In the genomic region with DNA sequence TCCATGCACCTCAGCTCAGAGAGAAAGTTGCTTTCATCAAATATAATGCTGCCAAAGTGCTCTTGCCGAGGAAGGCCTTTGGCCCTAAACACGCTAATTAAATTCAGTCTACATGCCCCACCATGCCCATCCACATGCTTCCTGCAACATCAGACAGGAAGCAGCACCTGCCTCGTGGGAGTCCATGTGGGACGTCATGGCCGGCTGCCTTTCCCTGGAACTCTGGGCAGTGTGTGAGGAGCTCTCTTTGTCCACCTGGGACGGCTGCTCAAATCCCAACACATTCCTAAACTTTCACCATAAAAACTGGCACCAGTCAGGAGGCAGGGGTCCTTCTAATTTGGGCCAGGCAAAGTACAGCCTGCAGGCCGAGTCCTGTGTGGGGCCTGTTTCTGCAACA, we compare ENCODE assay signal across 1 cellular context.
TF ChIP-seq lines count a peak whose summit lies in the region.

No MANE protein-coding gene starts in this region.

TF ChIP-seq in IMR-90, 13 proteins besides CTCF, POLR2A, EP300 and RAD21:
- TF ChIP-seq, protein P1, sequence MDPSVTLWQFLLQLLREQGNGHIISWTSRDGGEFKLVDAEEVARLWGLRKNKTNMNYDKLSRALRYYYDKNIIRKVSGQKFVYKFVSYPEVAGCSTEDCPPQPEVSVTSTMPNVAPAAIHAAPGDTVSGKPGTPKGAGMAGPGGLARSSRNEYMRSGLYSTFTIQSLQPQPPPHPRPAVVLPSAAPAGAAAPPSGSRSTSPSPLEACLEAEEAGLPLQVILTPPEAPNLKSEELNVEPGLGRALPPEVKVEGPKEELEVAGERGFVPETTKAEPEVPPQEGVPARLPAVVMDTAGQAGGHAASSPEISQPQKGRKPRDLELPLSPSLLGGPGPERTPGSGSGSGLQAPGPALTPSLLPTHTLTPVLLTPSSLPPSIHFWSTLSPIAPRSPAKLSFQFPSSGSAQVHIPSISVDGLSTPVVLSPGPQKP (IDR thresholded peaks at IDR 0.05; ENCODE audit: borderline replicate concordance, low read depth, low read length) = no peak
- no peak for TF ChIP-seq RFX5 (IDR thresholded peaks at IDR 0.05; ENCODE audit: low read depth, low read length)
- no peak for TF ChIP-seq MAFK (IDR thresholded peaks at IDR 0.05; ENCODE audit: low read depth, low read length)
- no peak for TF ChIP-seq NFE2L2 (IDR thresholded peaks at IDR 0.05; ENCODE audit: low read depth, low read length)
- no peak for TF ChIP-seq RCOR1 (IDR thresholded peaks at IDR 0.05; ENCODE audit: insufficient replicate concordance, low read length)
- TF ChIP-seq BHLHE40 (IDR thresholded peaks at IDR 0.05; ENCODE audit: low read depth, low read length) = no peak
TF ChIP-seq in IMR-90: peak in this region for 0.
